Comparison of ENCODE assay signal across 19 cellular contexts in the genomic region with DNA sequence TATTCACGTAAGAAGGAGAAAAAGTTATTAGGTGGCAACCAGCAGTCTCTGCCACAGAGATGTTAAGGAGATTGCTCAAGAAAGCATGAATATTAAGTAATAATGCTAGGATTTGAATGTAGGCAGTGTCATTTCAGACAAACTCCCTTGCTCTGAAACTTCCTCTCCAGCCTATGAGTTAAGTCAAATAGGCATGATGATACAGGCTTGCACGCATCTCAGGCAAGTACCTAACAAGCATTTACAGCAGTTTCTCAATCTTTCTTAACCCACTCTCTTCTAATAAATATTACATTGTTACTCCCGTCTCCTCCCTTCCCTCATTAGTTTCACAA.
A peak's percentile ranks its signal among the peaks of the same experiment; 100 is the strongest.
DNase-seq lines count a peak whose midpoint lies in the region; TF ChIP-seq lines count a peak whose summit lies in the region.
"Had no signal": no experiment of that assay in that cellular context is flagged by ENCODE, and none has a peak within 500 bp of the region (broad histone marks: within the 10 kb centered on the region; RNA-seq: fewer than 3 reads in every experiment).

No MANE protein-coding gene starts in this region.

- CTCF ChIA-PET in mammary epithelial cell (lab: Charles Lee; ENCODE audit: low non-redundant PET), result no interaction called here

- in situ Hi-C loops in mammary epithelial cell (cut with MboI; ENCODE audit: low sequenced_read_pairs in 2 of 2), result no loop called here

- H2AFZ ChIP-seq in mammary epithelial cell (ENCODE audit: low read depth, low read length) (peak overlapping the region; percentile 23), hepatocyte (no peak overlapping the region)

- peak overlapping the region; percentile 54 for H3K27ac ChIP-seq in mammary epithelial cell (ENCODE audit: insufficient read depth, low read depth, low read length)
- peak overlapping the region; percentile 8 for H3K27ac ChIP-seq in hepatocyte
- H3K27ac ChIP-seq: gastrocnemius medialis, WERI-Rb-1 had no signal

- H3K9me2 ChIP-seq in hepatocyte (replicated peaks; ENCODE audit: insufficient read depth), result no peaks in the 10 kb centered on the region

- H3K9me3 ChIP-seq in mammary epithelial cell (replicated peaks; ENCODE audit: insufficient read depth, low read length) (no peaks in the 10 kb centered on the region), hepatocyte (ENCODE audit: low read depth) (no peaks in the 10 kb centered on the region)
- H3K9me3 ChIP-seq: gastrocnemius medialis, MG63 had no signal

- H3K4me2 ChIP-seq in mammary epithelial cell (ENCODE audit: insufficient read depth, low read depth, low read length), result peak overlapping the region; percentile 50
- H3K4me2 ChIP-seq in hepatocyte, result no peak overlapping the region

- no TSS peak for BruUV-seq in mammary epithelial cell (replicated peaks; lab: Mats Ljungman, UMichigan)

- DNase-seq in AG08395 (ENCODE audit: low spot score), result peak; percentile 12
- peak; percentile 78 for DNase-seq in NB4 (ENCODE audit: low read depth)
- DNase-seq in mammary epithelial cell, result peak; percentile 91
- peak; percentile 8 for DNase-seq in hepatocyte (ENCODE audit: low spot score)
- DNase-seq in activated T-cell treated with anti-CD3 and anti-CD28 coated beads, Interleukin-2, amount 50 U/mL, for 1 hour, result no peak
- DNase-seq in head of caudate nucleus, result no peak
- no peak for DNase-seq in NCI-H1930 (lab: John Stamatoyannopoulos, UW)
- no peak for DNase-seq in ureter (ENCODE audit: low spot score)
- DNase-seq: activated CD4-positive, alpha-beta T cell treated with anti-CD3 and anti-CD28 coated beads, Interleukin-2, amount 50 U/mL, for 4 hours; activated gamma-delta T cell treated with Interleukin-2 at 50 U/mL for 16 hours; aorta; CD8-positive, alpha-beta memory T cell; gastrocnemius medialis; MG63; NCI-H2029 treated with DMSO at 0.1 percent for 48 hours; NCI-H446 treated with DMSO at 0.1 percent for 48 hours; NK-92 treated with Interleukin-12 subunit alpha and Interleukin-12 subunit beta, amount 100 ng/mL, for 24 hours; stimulated activated CD4-positive, alpha-beta T cell treated with anti-CD3 and anti-CD28 coated beads, Interleukin-4, amount 100 ng/mL, for 4 hours; WERI-Rb-1 had no signal

- TF ChIP-seq CTCF in NB4 (IDR thresholded peaks at IDR 0.05; ENCODE audit: low read depth, low read length), result no peak
- no peak for TF ChIP-seq CTCF in mammary epithelial cell (conservative IDR thresholded peaks at IDR 0.05 in 1 of 2, IDR thresholded peaks at IDR 0.05 in 1 of 2; ENCODE audit: extremely low read depth in 1 of 2, insufficient read depth in 1 of 2, low read depth in 1 of 2, low read length in 2 of 2)
- TF ChIP-seq CTCF in hepatocyte (IDR thresholded peaks at IDR 0.05; ENCODE audit: poor library complexity), result no peak

- dilution Hi-C loops in mammary epithelial cell (cut with HindIII; ENCODE audit: low sequenced_read_pairs), result no loop called here

- no peaks in the 10 kb centered on the region for H4K20me1 ChIP-seq in mammary epithelial cell (ENCODE audit: insufficient read depth, low read length)
- H4K20me1 ChIP-seq in hepatocyte (ENCODE audit: insufficient read depth, poor library complexity, severe bottlenecking), result no peaks in the 10 kb centered on the region

- 3% methylated on average over 3 of the region's 3 CpGs for WGBS in mammary epithelial cell (ENCODE audit: low coverage, missing lambda C conversion rate)
- 80% methylated on average over 3 of the region's 3 CpGs for WGBS in hepatocyte (ENCODE audit: low lambda C conversion rate, missing lambda C conversion rate)

- H3K4me3 ChIP-seq in NB4 (ENCODE audit: low read depth, low read length) (no peak overlapping the region), mammary epithelial cell (replicated peaks in 1 of 3; ENCODE audit: insufficient read depth in 1 of 3, low read depth in 2 of 3, low read length in 3 of 3) (no peak overlapping the region), hepatocyte (no peak overlapping the region)
- H3K4me3 ChIP-seq: gastrocnemius medialis, MG63 had no signal

- intact Hi-C loops in mammary epithelial cell (cut with micrococcal nuclease) (loop anchor here (2.0 kb wide), 4 partner anchors 72 to 578 kb away; a partner anchor contains a TSS), head of caudate nucleus (cut with DNase I) (no loop called here)

- H3K4me1 ChIP-seq in mammary epithelial cell (ENCODE audit: insufficient read depth, low read length) (peaks cover 14% of the 10 kb centered on the region), hepatocyte (ENCODE audit: insufficient read depth) (peaks cover 5% of the 10 kb centered on the region)
- H3K4me1 ChIP-seq: gastrocnemius medialis had no signal

- H3K9ac ChIP-seq in mammary epithelial cell (ENCODE audit: insufficient read depth, low read length), result peak overlapping the region; percentile 21

- H3K79me2 ChIP-seq in mammary epithelial cell (ENCODE audit: insufficient read depth, low read length) (no peaks in the 10 kb centered on the region), hepatocyte (no peaks in the 10 kb centered on the region)

- no peaks in the 10 kb centered on the region for H3K36me3 ChIP-seq in mammary epithelial cell (ENCODE audit: insufficient read depth, low read length)
- no peaks in the 10 kb centered on the region for H3K36me3 ChIP-seq in hepatocyte (replicated peaks; ENCODE audit: insufficient read depth, low read depth)
- H3K36me3 ChIP-seq: gastrocnemius medialis, MG63, WERI-Rb-1 had no signal

- TF ChIP-seq POLR2A in NB4 (IDR thresholded peaks at IDR 0.05; ENCODE audit: extremely low read depth, insufficient read length), result no peak

- H3K27me3 ChIP-seq in mammary epithelial cell (ENCODE audit: insufficient read depth, low read length), result no peaks in the 10 kb centered on the region
- H3K27me3 ChIP-seq in hepatocyte, result no peaks in the 10 kb centered on the region
- H3K27me3 ChIP-seq: gastrocnemius medialis, MG63 had no signal

Comparison
In these comparisons a context has a peak if more than half of its experiments do, and no peak if none do; other contexts are left out.
1. DNase-seq: peak in AG08395 (single experiment), NB4 (single experiment), mammary epithelial cell (single experiment) and hepatocyte (single experiment); none in activated T-cell treated with anti-CD3 and anti-CD28 coated beads, Interleukin-2, amount 50 U/mL, for 1 hour (single experiment), head of caudate nucleus (0 of 42), NCI-H1930 (0 of 2) and ureter (single experiment).